Comparison of ENCODE assay signal across 1 cellular context in genomic region chr9:35675732-35676392, GRCh38.
TF ChIP-seq lines count a peak whose summit lies in the region.

No MANE protein-coding gene starts in this region.

TF ChIP-seq in WTC11, 78 proteins besides CTCF, POLR2A, EP300 and RAD21 (continued from another document):
- TF ChIP-seq JAZF1 (CRISPR knock-in tag; IDR thresholded peaks at IDR 0.05) (no peak), ZBTB21 (CRISPR knock-in tag; IDR thresholded peaks at IDR 0.05; ENCODE audit: borderline replicate concordance) (no peak; the same call in 1 of the 2 replicates), TEAD4 (CRISPR knock-in tag; IDR thresholded peaks at IDR 0.05) (0 out of 2 replicates have a peak, but pooled peaks have one; percentile 33), NFYB (CRISPR knock-in tag; conservative IDR thresholded peaks at IDR 0.05; ENCODE audit: low read depth) (peak; percentile 39; the same call in 1 of the 2 replicates), ZNF423 (CRISPR knock-in tag; IDR thresholded peaks at IDR 0.05) (no peak), MXD4 (CRISPR knock-in tag; IDR thresholded peaks at IDR 0.05; ENCODE audit: borderline replicate concordance) (no peak), ZNF671 (CRISPR knock-in tag; IDR thresholded peaks at IDR 0.05) (no peak), CDX4 (CRISPR knock-in tag; IDR thresholded peaks at IDR 0.05; ENCODE audit: borderline replicate concordance) (no peak), ZNF232 (CRISPR knock-in tag; IDR thresholded peaks at IDR 0.05) (peak; percentile 77; the same call in 1 of the 2 replicates), ZNF263 (CRISPR knock-in tag; IDR thresholded peaks at IDR 0.05; ENCODE audit: low read depth) (0 out of 2 replicates have a peak, but pooled peaks have one; percentile 17), ZNF317 (CRISPR knock-in tag; IDR thresholded peaks at IDR 0.05; ENCODE audit: borderline replicate concordance, low read depth) (no peak), CREB1 (CRISPR knock-in tag; IDR thresholded peaks at IDR 0.05) (0 out of 2 replicates have a peak, but pooled peaks have one; percentile 66), TP53 (CRISPR knock-in tag; IDR thresholded peaks at IDR 0.05) (peak; percentile 74; the same call in 1 of the 2 replicates), TCF7 (CRISPR knock-in tag; IDR thresholded peaks at IDR 0.05; ENCODE audit: low read depth) (no peak), CREM (CRISPR knock-in tag; IDR thresholded peaks at IDR 0.05) (no peak), SP1 (CRISPR knock-in tag; conservative IDR thresholded peaks at IDR 0.05) (no peak; the same call in 1 of the 2 replicates), HMGA2 (CRISPR knock-in tag; IDR thresholded peaks at IDR 0.05) (no peak), RORB (CRISPR knock-in tag; IDR thresholded peaks at IDR 0.05) (no peak), FOXP4 (CRISPR knock-in tag; IDR thresholded peaks at IDR 0.05) (peak; percentile 59; the same call in 1 of the 2 replicates), FOXK1 (CRISPR knock-in tag; IDR thresholded peaks at IDR 0.05) (peak; percentile 79), ZNF138 (CRISPR knock-in tag; conservative IDR thresholded peaks at IDR 0.05) (no peak; the same call in 1 of the 2 replicates), AFF4 (CRISPR knock-in tag; IDR thresholded peaks at IDR 0.05; ENCODE audit: borderline replicate concordance) (0 out of 2 replicates have a peak, but pooled peaks have one; percentile 69), ATF6 (CRISPR knock-in tag; IDR thresholded peaks at IDR 0.05) (no peak), RELA (CRISPR knock-in tag; IDR thresholded peaks at IDR 0.05; ENCODE audit: borderline replicate concordance) (peak; percentile 87; the same call in 1 of the 2 replicates), ETV6 (CRISPR knock-in tag; IDR thresholded peaks at IDR 0.05) (0 out of 2 replicates have a peak, but pooled peaks have one; percentile 64), ZNF416 (CRISPR knock-in tag; IDR thresholded peaks at IDR 0.05) (no peak), MAX (CRISPR knock-in tag; IDR thresholded peaks at IDR 0.05) (peak; percentile 98), ZBTB43 (CRISPR knock-in tag; IDR thresholded peaks at IDR 0.05) (peak; percentile 73; the same call in 1 of the 2 replicates), GRHL2 (CRISPR knock-in tag; IDR thresholded peaks at IDR 0.05; ENCODE audit: insufficient replicate concordance, severe bottlenecking) (no peak), MLX (CRISPR knock-in tag; IDR thresholded peaks at IDR 0.05) (no peak; the same call in 1 of the 2 replicates)
- TF ChIP-seq, protein P1, sequence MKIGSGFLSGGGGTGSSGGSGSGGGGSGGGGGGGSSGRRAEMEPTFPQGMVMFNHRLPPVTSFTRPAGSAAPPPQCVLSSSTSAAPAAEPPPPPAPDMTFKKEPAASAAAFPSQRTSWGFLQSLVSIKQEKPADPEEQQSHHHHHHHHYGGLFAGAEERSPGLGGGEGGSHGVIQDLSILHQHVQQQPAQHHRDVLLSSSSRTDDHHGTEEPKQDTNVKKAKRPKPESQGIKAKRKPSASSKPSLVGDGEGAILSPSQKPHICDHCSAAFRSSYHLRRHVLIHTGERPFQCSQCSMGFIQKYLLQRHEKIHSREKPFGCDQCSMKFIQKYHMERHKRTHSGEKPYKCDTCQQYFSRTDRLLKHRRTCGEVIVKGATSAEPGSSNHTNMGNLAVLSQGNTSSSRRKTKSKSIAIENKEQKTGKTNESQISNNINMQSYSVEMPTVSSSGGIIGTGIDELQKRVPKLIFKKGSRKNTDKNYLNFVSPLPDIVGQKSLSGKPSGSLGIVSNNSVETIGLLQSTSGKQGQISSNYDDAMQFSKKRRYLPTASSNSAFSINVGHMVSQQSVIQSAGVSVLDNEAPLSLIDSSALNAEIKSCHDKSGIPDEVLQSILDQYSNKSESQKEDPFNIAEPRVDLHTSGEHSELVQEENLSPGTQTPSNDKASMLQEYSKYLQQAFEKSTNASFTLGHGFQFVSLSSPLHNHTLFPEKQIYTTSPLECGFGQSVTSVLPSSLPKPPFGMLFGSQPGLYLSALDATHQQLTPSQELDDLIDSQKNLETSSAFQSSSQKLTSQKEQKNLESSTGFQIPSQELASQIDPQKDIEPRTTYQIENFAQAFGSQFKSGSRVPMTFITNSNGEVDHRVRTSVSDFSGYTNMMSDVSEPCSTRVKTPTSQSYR (CRISPR knock-in tag; IDR thresholded peaks at IDR 0.05): peak; percentile 87; the same call in 1 of the 2 replicates
- TF ChIP-seq, protein P2, sequence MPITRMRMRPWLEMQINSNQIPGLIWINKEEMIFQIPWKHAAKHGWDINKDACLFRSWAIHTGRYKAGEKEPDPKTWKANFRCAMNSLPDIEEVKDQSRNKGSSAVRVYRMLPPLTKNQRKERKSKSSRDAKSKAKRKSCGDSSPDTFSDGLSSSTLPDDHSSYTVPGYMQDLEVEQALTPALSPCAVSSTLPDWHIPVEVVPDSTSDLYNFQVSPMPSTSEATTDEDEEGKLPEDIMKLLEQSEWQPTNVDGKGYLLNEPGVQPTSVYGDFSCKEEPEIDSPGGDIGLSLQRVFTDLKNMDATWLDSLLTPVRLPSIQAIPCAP (CRISPR knock-in tag; IDR thresholded peaks at IDR 0.05): peak; percentile 82
- TF ChIP-seq, protein P3, sequence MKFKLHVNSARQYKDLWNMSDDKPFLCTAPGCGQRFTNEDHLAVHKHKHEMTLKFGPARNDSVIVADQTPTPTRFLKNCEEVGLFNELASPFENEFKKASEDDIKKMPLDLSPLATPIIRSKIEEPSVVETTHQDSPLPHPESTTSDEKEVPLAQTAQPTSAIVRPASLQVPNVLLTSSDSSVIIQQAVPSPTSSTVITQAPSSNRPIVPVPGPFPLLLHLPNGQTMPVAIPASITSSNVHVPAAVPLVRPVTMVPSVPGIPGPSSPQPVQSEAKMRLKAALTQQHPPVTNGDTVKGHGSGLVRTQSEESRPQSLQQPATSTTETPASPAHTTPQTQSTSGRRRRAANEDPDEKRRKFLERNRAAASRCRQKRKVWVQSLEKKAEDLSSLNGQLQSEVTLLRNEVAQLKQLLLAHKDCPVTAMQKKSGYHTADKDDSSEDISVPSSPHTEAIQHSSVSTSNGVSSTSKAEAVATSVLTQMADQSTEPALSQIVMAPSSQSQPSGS (CRISPR knock-in tag; IDR thresholded peaks at IDR 0.05; ENCODE audit: borderline replicate concordance, low read depth): no peak
- TF ChIP-seq, protein P4, sequence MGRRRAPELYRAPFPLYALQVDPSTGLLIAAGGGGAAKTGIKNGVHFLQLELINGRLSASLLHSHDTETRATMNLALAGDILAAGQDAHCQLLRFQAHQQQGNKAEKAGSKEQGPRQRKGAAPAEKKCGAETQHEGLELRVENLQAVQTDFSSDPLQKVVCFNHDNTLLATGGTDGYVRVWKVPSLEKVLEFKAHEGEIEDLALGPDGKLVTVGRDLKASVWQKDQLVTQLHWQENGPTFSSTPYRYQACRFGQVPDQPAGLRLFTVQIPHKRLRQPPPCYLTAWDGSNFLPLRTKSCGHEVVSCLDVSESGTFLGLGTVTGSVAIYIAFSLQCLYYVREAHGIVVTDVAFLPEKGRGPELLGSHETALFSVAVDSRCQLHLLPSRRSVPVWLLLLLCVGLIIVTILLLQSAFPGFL (CRISPR knock-in tag; IDR thresholded peaks at IDR 0.05; ENCODE audit: borderline replicate concordance): no peak
